ENCODE assay signal across 16 cellular contexts in genomic region chr9:94174164-94174563, GRCh38.
DNase-seq lines count a peak whose midpoint lies in the region; TF ChIP-seq lines count a peak whose summit lies in the region.
"Had no signal": no experiment of that assay in that cellular context is flagged by ENCODE, and none has a peak within 500 bp of the region (broad histone marks: within the 10 kb centered on the region; RNA-seq: fewer than 3 reads in every experiment).

No MANE protein-coding gene starts in this region.

- H3K4me1 ChIP-seq in BLaER1 treated with 17β-estradiol and CSF1 and Interleukin-3, amounts not matched to agents 10 nM and 100 nM: peaks cover 66 to 87% (median 79%) of the 10 kb centered on the region in 10 experiments
- peaks cover 64% of the 10 kb centered on the region for H3K4me1 ChIP-seq in DOHH2 (ENCODE audit: control insufficient read depth, low read length)
- H3K4me1 ChIP-seq: Caco-2 had no signal

- H3K4me1 Mint-ChIP-seq in activated CD4-positive, alpha-beta memory T cell treated with anti-CD3 and anti-CD28 coated beads, Interleukin-2, amount 10 ng/mL, durations not matched to agents 7 days and 5 days: peaks cover 82% of the 10 kb centered on the region
- peaks cover 50% of the 10 kb centered on the region for H3K4me1 Mint-ChIP-seq in mesothelial cell of epicardium

- TF ChIP-seq CTCF in DOHH2 (IDR thresholded peaks at IDR 0.05; ENCODE audit: low read depth, low read length, poor library complexity, severe bottlenecking): no peak
- no peak for TF ChIP-seq CTCF in mesothelial cell of epicardium (IDR thresholded peaks at IDR 0.05; ENCODE audit: unreplicated experiment)

- no peaks in the 10 kb centered on the region for H3K9me3 ChIP-seq in BLaER1 treated with 17β-estradiol and CSF1 and Interleukin-3, amounts not matched to agents 10 nM and 100 nM (replicated peaks in 1 of 11)
- H3K9me3 ChIP-seq in DOHH2 (ENCODE audit: control insufficient read depth, insufficient read depth, low read length): no peaks in the 10 kb centered on the region
- H3K9me3 ChIP-seq: Caco-2, HAP-1, thoracic aorta had no signal

- CTCF ChIA-PET in activated CD4-positive, alpha-beta memory T cell treated with anti-CD3 and anti-CD28 coated beads, Interleukin-2, amount 10 ng/mL, durations not matched to agents 7 days and 5 days (lab: Charles Lee): interaction anchor here (1.2 kb wide), 1 partner anchor 108 kb away, joined by 3 read pairs; no protein-coding TSS in a partner anchor

- H3K27ac Mint-ChIP-seq in activated CD4-positive, alpha-beta memory T cell treated with anti-CD3 and anti-CD28 coated beads, Interleukin-2, amount 10 ng/mL, durations not matched to agents 7 days and 5 days: peak overlapping the region; percentile 75
- peak overlapping the region; percentile 56 for H3K27ac Mint-ChIP-seq in mesothelial cell of epicardium

- POLR2A ChIA-PET in activated CD4-positive, alpha-beta memory T cell treated with anti-CD3 and anti-CD28 coated beads, Interleukin-2, amount 10 ng/mL, durations not matched to agents 7 days and 5 days (lab: Charles Lee): interaction anchor here (1.3 to 2.0 kb wide), 2 partner anchors 8 to 9 kb away, joined by 5 to 7 read pairs; no protein-coding TSS in a partner anchor

- no peaks in the 10 kb centered on the region for H3K27me3 Mint-ChIP-seq in activated CD4-positive, alpha-beta memory T cell treated with anti-CD3 and anti-CD28 coated beads, Interleukin-2, amount 10 ng/mL, durations not matched to agents 7 days and 5 days
- H3K27me3 Mint-ChIP-seq in mesothelial cell of epicardium (ENCODE audit: low read depth): no peaks in the 10 kb centered on the region

- H3K36me3 Mint-ChIP-seq in activated CD4-positive, alpha-beta memory T cell treated with anti-CD3 and anti-CD28 coated beads, Interleukin-2, amount 10 ng/mL, durations not matched to agents 7 days and 5 days (ENCODE audit: low read depth): peaks cover 65% of the 10 kb centered on the region
- H3K36me3 Mint-ChIP-seq in mesothelial cell of epicardium: peaks cover 22% of the 10 kb centered on the region

- H3F3A ChIP-seq in DOHH2 (ENCODE audit: control insufficient read depth, insufficient read depth): peaks cover 33% of the 10 kb centered on the region

- H3K4me2 ChIP-seq in BLaER1 treated with 17β-estradiol and CSF1 and Interleukin-3, amounts not matched to agents 10 nM and 100 nM: peak overlapping the region; percentile 62 to 88 (median 79)
- H3K4me2 ChIP-seq in DOHH2 (ENCODE audit: low read length): peak overlapping the region; percentile 19

- H3K4me3 ChIP-seq in BLaER1 treated with 17β-estradiol and CSF1 and Interleukin-3, amounts not matched to agents 10 nM and 100 nM: peak overlapping the region in 6 of 10 experiments; percentile 11 to 50 (median 34); a peak in 10 of 20 replicates
- no peak overlapping the region for H3K4me3 ChIP-seq in DOHH2 (ENCODE audit: low read length)
- H3K4me3 ChIP-seq: HAP-1, thoracic aorta had no signal

- H3K9me2 ChIP-seq in DOHH2 (replicated peaks; ENCODE audit: control insufficient read depth, low read length): no peaks in the 10 kb centered on the region

- peaks cover 87% of the 10 kb centered on the region for H3K79me2 ChIP-seq in DOHH2 (ENCODE audit: control insufficient read depth, low read length)

- H4K20me1 ChIP-seq in BLaER1 treated with 17β-estradiol and CSF1 and Interleukin-3, amounts not matched to agents 10 nM and 100 nM: peaks cover 97 to 100% (median 100%) of the 10 kb centered on the region in 11 experiments
- H4K20me1 ChIP-seq in DOHH2 (ENCODE audit: control insufficient read depth, insufficient read depth, low read depth, low read length): peaks cover 54% of the 10 kb centered on the region

- H3K27me3 ChIP-seq in BLaER1 treated with 17β-estradiol and CSF1 and Interleukin-3, amounts not matched to agents 10 nM and 100 nM: no peaks in the 10 kb centered on the region
- H3K27me3 ChIP-seq in DOHH2 (ENCODE audit: control insufficient read depth, low read length): no peaks in the 10 kb centered on the region

- no peak overlapping the region for H3K4me3 Mint-ChIP-seq in activated CD4-positive, alpha-beta memory T cell treated with anti-CD3 and anti-CD28 coated beads, Interleukin-2, amount 10 ng/mL, durations not matched to agents 7 days and 5 days
- H3K4me3 Mint-ChIP-seq in mesothelial cell of epicardium: no peak overlapping the region
- H3K4me3 Mint-ChIP-seq: neural crest cell had no signal

- no peaks in the 10 kb centered on the region for H3K9me3 Mint-ChIP-seq in activated CD4-positive, alpha-beta memory T cell treated with anti-CD3 and anti-CD28 coated beads, Interleukin-2, amount 10 ng/mL, durations not matched to agents 7 days and 5 days
- no peaks in the 10 kb centered on the region for H3K9me3 Mint-ChIP-seq in mesothelial cell of epicardium
- H3K9me3 Mint-ChIP-seq: neural crest cell had no signal

- H3K36me3 ChIP-seq in BLaER1 treated with 17β-estradiol and CSF1 and Interleukin-3, amounts not matched to agents 10 nM and 100 nM: peaks cover 54 to 98% (median 79%) of the 10 kb centered on the region in 11 experiments
- peaks cover 93% of the 10 kb centered on the region for H3K36me3 ChIP-seq in DOHH2 (ENCODE audit: control insufficient read depth, low read length)

- DNase-seq in activated CD4-positive, alpha-beta memory T cell treated with anti-CD3 and anti-CD28 coated beads, Interleukin-2, amount 10 ng/mL, durations not matched to agents 7 days and 5 days: no peak
- DNase-seq in mesothelial cell of epicardium (ENCODE audit: low spot score in 2 of 2, unreplicated experiment in 2 of 2) (no peak), HK-2 (ENCODE audit: unreplicated experiment) (no peak), cerebellum (ENCODE audit: low spot score) (no peak), iPS-NIHi11 (ENCODE audit: low spot score) (no peak), NCI-H1105 treated with DMSO at 0.1 percent for 48 hours (lab: John Stamatoyannopoulos, UW) (no peak)
- DNase-seq: Caco-2, small intestine had no signal

- H3K9ac ChIP-seq in BLaER1 treated with 17β-estradiol and CSF1 and Interleukin-3, amounts not matched to agents 10 nM and 100 nM: peak overlapping the region in 5 of 11 experiments; percentile 4 to 49 (median 20); a peak in 5 of 22 replicates

- peak overlapping the region in 4 of 11 experiments; percentile 16 to 47 (median 28); a peak in 7 of 22 replicates for H3K27ac ChIP-seq in BLaER1 treated with 17β-estradiol and CSF1 and Interleukin-3, amounts not matched to agents 10 nM and 100 nM
- H3K27ac ChIP-seq in DOHH2 (ENCODE audit: low read depth, low read length): no peak overlapping the region
- H3K27ac ChIP-seq: epithelial cell of prostate, HL-60, VCaP had no signal
